ENCODE assay signal across 13 cellular contexts in genomic region chr3:126753191-126754160, GRCh38. TPM values are rescaled to one million over a fixed set of nuclear protein-coding genes. Genes with fewer than 3 reads are reported as not detected.
A peak's percentile ranks its signal among the peaks of the same experiment; 100 is the strongest.
DNase-seq lines count a peak whose midpoint lies in the region; ATAC-seq and TF ChIP-seq lines count a peak whose summit lies in the region.
"Had no signal": no experiment of that assay in that cellular context is flagged by ENCODE, and none has a peak within 500 bp of the region (broad histone marks: within the 10 kb centered on the region; RNA-seq: fewer than 3 reads in every experiment).

No MANE protein-coding gene starts in this region.

- CTCF ChIA-PET in T-cell (lab: Charles Lee): no interaction called here

- WGBS in prostate gland: 46% methylated on average over 14 of the region's 14 CpGs

- peak overlapping the region; percentile 58 to 61 for H3K27ac ChIP-seq in prostate gland

- no peak overlapping the region for H3K4me3 ChIP-seq in fibroblast of villous mesenchyme (ENCODE audit: low read depth, low read length)
- no peak overlapping the region for H3K4me3 ChIP-seq in prostate gland

- ATAC-seq in T-cell (replicated peaks in 1 of 4) (no peak), HG03280 (IDR thresholded peaks at IDR 0.05; ENCODE audit: unreplicated experiment) (no peak)

- intact Hi-C loops in prostate gland (cut with DNase I): loop anchor here (2.0 to 5.0 kb wide), 3 partner anchors 229 to 794 kb away; partner anchors contain the start of gene PLXNA1

- no peaks in the 10 kb centered on the region for H3K36me3 ChIP-seq in prostate gland

- H3K9me3 Mint-ChIP-seq in T-cell: no peaks in the 10 kb centered on the region
- H3K9me3 Mint-ChIP-seq: CD4-positive, alpha-beta T cell had no signal

- H3K4me1 Mint-ChIP-seq in T-cell: peaks cover 5 to 18% (median 6%) of the 10 kb centered on the region in 3 donors

- peak; percentile 76 for DNase-seq in ELF-1 (ENCODE audit: low read depth, low spot score)
- DNase-seq in SW480 (ENCODE audit: low spot score): peak; percentile 85
- DNase-seq in fibroblast of villous mesenchyme (ENCODE audit: low read depth): peak; percentile 50
- peak; percentile 88 for DNase-seq in prostate gland (ENCODE audit: low spot score)
- no peak for DNase-seq in T-cell
- DNase-seq in globus pallidus (ENCODE audit: low spot score): no peak
- DNase-seq in NCI-H1105 treated with DMSO at 0.1 percent for 48 hours (lab: John Stamatoyannopoulos, UW): no peak
- DNase-seq: CD4-positive, alpha-beta T cell; NCI-H226; stimulated activated CD4-positive, alpha-beta T cell treated with anti-CD3 and anti-CD28 coated beads, Interleukin-4, amount 100 ng/mL, for 24 hours; stimulated activated naive CD4-positive, alpha-beta T cell had no signal

- TF ChIP-seq CTCF in fibroblast of villous mesenchyme (IDR thresholded peaks at IDR 0.05; ENCODE audit: insufficient read depth, low read depth, low read length) (no peak), prostate gland (IDR thresholded peaks at IDR 0.05) (peak in 1 of 4 experiments; percentile 15)

- POLR2A ChIA-PET in T-cell (lab: Charles Lee): interaction anchor here in 1 of 2 donors (0.6 kb wide), 1 partner anchor 576 kb away, joined by 3 read pairs; no protein-coding TSS in a partner anchor

- H3K36me3 Mint-ChIP-seq in T-cell: no peaks in the 10 kb centered on the region
- H3K36me3 Mint-ChIP-seq: activated naive CD8-positive, alpha-beta T cell had no signal

- H3K27me3 Mint-ChIP-seq in T-cell: no peaks in the 10 kb centered on the region
- H3K27me3 Mint-ChIP-seq: activated naive CD8-positive, alpha-beta T cell; CD4-positive, alpha-beta T cell had no signal

- no peak for TF ChIP-seq POLR2A in prostate gland (IDR thresholded peaks at IDR 0.05)

- no peaks in the 10 kb centered on the region for H3K9me3 ChIP-seq in prostate gland

- no peaks in the 10 kb centered on the region for H3K27me3 ChIP-seq in prostate gland (replicated peaks; ENCODE audit: insufficient read depth)

- H3K4me3 Mint-ChIP-seq in T-cell: no peak overlapping the region
- H3K4me3 Mint-ChIP-seq: activated naive CD8-positive, alpha-beta T cell; CD4-positive, alpha-beta T cell had no signal

- no peak overlapping the region for H3K27ac Mint-ChIP-seq in T-cell
- H3K27ac Mint-ChIP-seq: activated naive CD8-positive, alpha-beta T cell; CD4-positive, alpha-beta T cell had no signal

- no peaks in the 10 kb centered on the region for H3K4me1 ChIP-seq in prostate gland (replicated peaks)

RNA-seq across cellular contexts. Expression of gene CHCHD6, which starts 49.4 kb away (rescaled TPM):
- total RNA-seq in fibroblast of villous mesenchyme: 9.1 and 15.5 TPM in 2 replicates
- total RNA-seq in prostate gland: 10 to 100 TPM; 13.9 to 34.4 TPM
- 10 to 100 TPM in 2 of 5 donors, 1 to 10 TPM in 3; 8.8 to 12.3 (median 9.7) TPM for total RNA-seq in T-cell

Comparison
In these comparisons a context has a peak if more than half of its experiments do, and no peak if none do; other contexts are left out.
1. DNase-seq: peak in ELF-1 (single experiment), SW480 (single experiment), fibroblast of villous mesenchyme (single experiment) and prostate gland (single experiment); none in T-cell (0 of 34), globus pallidus (single experiment) and NCI-H1105 treated with DMSO at 0.1 percent for 48 hours (single experiment).